11 cellular contexts compared by ENCODE assay signal in genomic region chr1:24926596-24927249, GRCh38. TPM values are rescaled to one million over a fixed set of nuclear protein-coding genes. Genes with fewer than 3 reads are reported as not detected.
DNase-seq lines count a peak whose midpoint lies in the region; ATAC-seq and TF ChIP-seq lines count a peak whose summit lies in the region.
"Had no signal": no experiment of that assay in that cellular context is flagged by ENCODE, and none has a peak within 500 bp of the region (broad histone marks: within the 10 kb centered on the region; RNA-seq: fewer than 3 reads in every experiment).

No MANE protein-coding gene starts in this region.

- H3K4me1 Mint-ChIP-seq in activated naive CD4-positive, alpha-beta T cell treated with anti-CD3 and anti-CD28 coated beads, Interleukin-2, amount 50 U/mL, for 24 hours = peaks cover 59% of the 10 kb centered on the region
- peaks cover 27% of the 10 kb centered on the region for H3K4me1 Mint-ChIP-seq in endothelial cell (ENCODE audit: unreplicated experiment)
- H3K4me1 Mint-ChIP-seq in chondrocyte (ENCODE audit: low read depth) = peaks cover 12% of the 10 kb centered on the region

- H3K27ac Mint-ChIP-seq in activated naive CD4-positive, alpha-beta T cell treated with anti-CD3 and anti-CD28 coated beads, Interleukin-2, amount 50 U/mL, for 24 hours = peak overlapping the region; percentile 68
- H3K27ac Mint-ChIP-seq in endothelial cell (ENCODE audit: unreplicated experiment) (no peak overlapping the region), chondrocyte (ENCODE audit: unreplicated experiment) (no peak overlapping the region)

- no peak for ATAC-seq in GM19035 (IDR thresholded peaks at IDR 0.05; ENCODE audit: unreplicated experiment)

- H3K36me3 ChIP-seq in suprapubic skin = no peaks in the 10 kb centered on the region

- no peak for TF ChIP-seq EP300 in suprapubic skin (IDR thresholded peaks at IDR 0.05)

- WGBS in suprapubic skin = 26% methylated on average over 13 of the region's 15 CpGs

- H3K9me3 ChIP-seq in suprapubic skin = no peaks in the 10 kb centered on the region

- peaks cover 20% of the 10 kb centered on the region for H3K36me3 Mint-ChIP-seq in activated naive CD4-positive, alpha-beta T cell treated with anti-CD3 and anti-CD28 coated beads, Interleukin-2, amount 50 U/mL, for 24 hours
- H3K36me3 Mint-ChIP-seq in endothelial cell (ENCODE audit: low read depth, unreplicated experiment) (peaks cover 3% of the 10 kb centered on the region), chondrocyte (ENCODE audit: low read depth) (peaks cover 3% of the 10 kb centered on the region)

- H3K4me3 Mint-ChIP-seq in activated naive CD4-positive, alpha-beta T cell treated with anti-CD3 and anti-CD28 coated beads, Interleukin-2, amount 50 U/mL, for 24 hours = peak overlapping the region; percentile 90
- H3K4me3 Mint-ChIP-seq in endothelial cell (ENCODE audit: unreplicated experiment) (peak overlapping the region; percentile 63), chondrocyte (ENCODE audit: unreplicated experiment) (no peak overlapping the region)

- peak overlapping the region; percentile 53 for H3K4me3 ChIP-seq in suprapubic skin

- no peaks in the 10 kb centered on the region for H3K27me3 Mint-ChIP-seq in activated naive CD4-positive, alpha-beta T cell treated with anti-CD3 and anti-CD28 coated beads, Interleukin-2, amount 50 U/mL, for 24 hours
- peaks cover 11% of the 10 kb centered on the region for H3K27me3 Mint-ChIP-seq in endothelial cell (ENCODE audit: unreplicated experiment)
- H3K27me3 Mint-ChIP-seq in chondrocyte (ENCODE audit: low read depth) = peaks cover 47% of the 10 kb centered on the region

- peak overlapping the region; percentile 28 for H3K27ac ChIP-seq in suprapubic skin

- peaks cover 46% of the 10 kb centered on the region for H3K4me1 ChIP-seq in suprapubic skin

- TF ChIP-seq POLR2A in suprapubic skin (IDR thresholded peaks at IDR 0.05) = no peak

- TF ChIP-seq CTCF in endothelial cell (IDR thresholded peaks at IDR 0.05; ENCODE audit: unreplicated experiment) = no peak
- no peak for TF ChIP-seq CTCF in suprapubic skin (IDR thresholded peaks at IDR 0.05)
- TF ChIP-seq CTCF in chondrocyte (IDR thresholded peaks at IDR 0.05) = no peak

- H3K27me3 ChIP-seq in suprapubic skin = peaks cover 88% of the 10 kb centered on the region

- DNase-seq in activated naive CD4-positive, alpha-beta T cell (lab: John Stamatoyannopoulos, UW) = no peak
- DNase-seq in RKO (ENCODE audit: low spot score) = peak; percentile 11
- DNase-seq in endothelial cell (ENCODE audit: low spot score) = no peak
- DNase-seq in suprapubic skin (ENCODE audit: low spot score in 2 of 2) = no peak
- DNase-seq in chondrocyte (ENCODE audit: low spot score) = no peak
- DNase-seq in RPMI8226 = no peak
- DNase-seq: COR-L47, MM.1S had no signal

- no peaks in the 10 kb centered on the region for H3K9me3 Mint-ChIP-seq in activated naive CD4-positive, alpha-beta T cell treated with anti-CD3 and anti-CD28 coated beads, Interleukin-2, amount 50 U/mL, for 24 hours
- H3K9me3 Mint-ChIP-seq in endothelial cell (ENCODE audit: unreplicated experiment) (no peaks in the 10 kb centered on the region), chondrocyte (ENCODE audit: low read depth) (no peaks in the 10 kb centered on the region)

RNA-seq across cellular contexts. Expression of gene RUNX3, which starts 3.4 kb away (rescaled TPM):
- total RNA-seq in endothelial cell (ENCODE audit: unreplicated experiment) (1.8 TPM), suprapubic skin (10 to 100 TPM in 3 of 4 donors, 1 to 10 TPM in 1; 7.9 to 18.7 (median 13.8) TPM), chondrocyte (1.8 to 2.9 TPM in 2 of 3 replicates, not detected in the other)
- total RNA-seq: lung microvascular endothelial cell had no signal
